ENCODE assay signal across 18 cellular contexts in genomic region chr2:78476619-78477229, GRCh38.
DNase-seq lines count a peak whose midpoint lies in the region; ATAC-seq, FAIRE-seq and TF ChIP-seq lines count a peak whose summit lies in the region.
"Had no signal": no experiment of that assay in that cellular context is flagged by ENCODE, and none has a peak within 500 bp of the region (broad histone marks: within the 10 kb centered on the region; RNA-seq: fewer than 3 reads in every experiment).

No MANE protein-coding gene starts in this region.

- TF ChIP-seq CTCF in A549 (IDR thresholded peaks at IDR 0.05) = no peak
- TF ChIP-seq CTCF in IMR-90 (conservative IDR thresholded peaks at IDR 0.05; ENCODE audit: low read depth, low read length) = no peak
- TF ChIP-seq CTCF in H1 (IDR thresholded peaks at IDR 0.05; ENCODE audit: control extremely low read depth in 1 of 3, insufficient read depth in 1 of 3, low read depth in 1 of 3, low read length in 3 of 3) = peak in 1 of 3 experiments; percentile 10; a peak in 1 of 4 replicates
- no peak for TF ChIP-seq CTCF in ascending aorta (IDR thresholded peaks at IDR 0.05)

- H2AFZ ChIP-seq in IMR-90 (replicated peaks; ENCODE audit: low read length, poor library complexity) (no peak overlapping the region), H1 (ENCODE audit: low read length) (no peak overlapping the region)

- H2BK120ac ChIP-seq in IMR-90 (ENCODE audit: low read depth, low read length) = no peak overlapping the region
- no peak overlapping the region for H2BK120ac ChIP-seq in H1 (replicated peaks; ENCODE audit: low read depth, low read length)

- no peaks in the 10 kb centered on the region for H4K20me1 ChIP-seq in IMR-90 (ENCODE audit: insufficient read depth, low read length)
- no peaks in the 10 kb centered on the region for H4K20me1 ChIP-seq in H1 (replicated peaks in 1 of 2; ENCODE audit: control insufficient read depth in 1 of 2, insufficient read depth in 2 of 2, low read length in 2 of 2)
- H4K20me1 ChIP-seq: BLaER1 treated with 17β-estradiol and CSF1 and Interleukin-3, amounts not matched to agents 10 nM and 100 nM had no signal

- H3K79me1 ChIP-seq in IMR-90 (ENCODE audit: low read depth in 1 of 2, low read length in 2 of 2) = no peaks in the 10 kb centered on the region
- no peaks in the 10 kb centered on the region for H3K79me1 ChIP-seq in H1 (ENCODE audit: low read depth, low read length)

- FAIRE-seq in A549 (lab: Jason Lieb, UNC) (no peak), H1 (lab: Jason Lieb, UNC) (no peak)
- FAIRE-seq: G401.6, GM12891, GM19239, H54 had no signal

- DNase-seq in A549 (ENCODE audit: low read depth in 1 of 2, low spot score in 1 of 2) (no peak), IMR-90 (no peak), H1 (ENCODE audit: low read depth in 1 of 2, low spot score in 2 of 2) (no peak), pons (ENCODE audit: low spot score) (peak; percentile 11), ascending aorta (ENCODE audit: low spot score in 2 of 2) (no peak), hippocampal formation (lab: John Stamatoyannopoulos, UW) (no peak), NK-92 (lab: John Stamatoyannopoulos, UW; ENCODE audit: unreplicated experiment) (no peak)
- DNase-seq: 8988T; Calu3; CD8-positive, alpha-beta T cell; DMS 273 treated with DMSO at 0.1 percent for 48 hours; DMS53; HCEC 1CT had no signal

- TF ChIP-seq POLR2A in A549 (IDR thresholded peaks at IDR 0.05; ENCODE audit: low read length) (no peak), IMR-90 (IDR thresholded peaks at IDR 0.05; ENCODE audit: low read depth, low read length) (no peak), H1 (IDR thresholded peaks at IDR 0.05; ENCODE audit: control extremely low read depth in 1 of 2, low read depth in 2 of 2, low read length in 2 of 2) (no peak)

- no peak overlapping the region for H4K8ac ChIP-seq in IMR-90 (ENCODE audit: low read depth in 2 of 2, low read length in 2 of 2)
- no peak overlapping the region for H4K8ac ChIP-seq in H1 (ENCODE audit: extremely low read depth, insufficient read depth, low read length)

- H4K91ac ChIP-seq in IMR-90 (ENCODE audit: insufficient read depth, low read depth, low read length) (no peak overlapping the region), H1 (replicated peaks; ENCODE audit: insufficient read length, low read length) (no peak overlapping the region)

- H2BK20ac ChIP-seq in IMR-90 (ENCODE audit: low read depth, low read length) (no peak overlapping the region), H1 (ENCODE audit: low read length) (no peak overlapping the region)

- dilution Hi-C loops in IMR-90 (cut with HindIII; ENCODE audit: low sequenced_read_pairs, unreplicated experiment) = no loop called here

- H3K56ac ChIP-seq in IMR-90 (ENCODE audit: extremely low read depth, insufficient read depth, low read length) (no peak overlapping the region), H1 (replicated peaks; ENCODE audit: insufficient read length, low read depth, low read length) (no peak overlapping the region)

- no peak overlapping the region for H3K14ac ChIP-seq in IMR-90 (replicated peaks; ENCODE audit: low read depth, low read length)
- H3K14ac ChIP-seq in H1 (ENCODE audit: insufficient read length) = no peak overlapping the region

- no peaks in the 10 kb centered on the region for H3K36me3 ChIP-seq in IMR-90 (ENCODE audit: control insufficient read depth, insufficient read depth, low read length)
- no peaks in the 10 kb centered on the region for H3K36me3 ChIP-seq in H1 (ENCODE audit: control insufficient read depth in 2 of 4, insufficient read depth in 4 of 4, low read length in 3 of 4)
- no peaks in the 10 kb centered on the region for H3K36me3 ChIP-seq in ascending aorta
- H3K36me3 ChIP-seq: BLaER1 treated with 17β-estradiol and CSF1 and Interleukin-3, amounts not matched to agents 10 nM and 100 nM had no signal

- TF ChIP-seq RAD21 in A549 (conservative IDR thresholded peaks at IDR 0.05 in 1 of 2, IDR thresholded peaks at IDR 0.05 in 1 of 2) = no peak
- no peak for TF ChIP-seq RAD21 in IMR-90 (IDR thresholded peaks at IDR 0.05; ENCODE audit: low read length)
- peak; percentile 38 to 50 for TF ChIP-seq RAD21 in H1 (IDR thresholded peaks at IDR 0.05 in 1 of 2, conservative IDR thresholded peaks at IDR 0.05 in 1 of 2; ENCODE audit: low read depth in 2 of 2, low read length in 2 of 2)

- H3K4me2 ChIP-seq in A549 = no peak overlapping the region
- no peak overlapping the region for H3K4me2 ChIP-seq in IMR-90 (ENCODE audit: low read depth, low read length)
- no peak overlapping the region for H3K4me2 ChIP-seq in H1 (ENCODE audit: insufficient read depth in 1 of 2, low read depth in 2 of 2, low read length in 2 of 2)
- H3K4me2 ChIP-seq: BLaER1 treated with 17β-estradiol and CSF1 and Interleukin-3, amounts not matched to agents 10 nM and 100 nM had no signal

- H3K23ac ChIP-seq in IMR-90 (ENCODE audit: low read depth, low read length) = no peak overlapping the region
- H3K23ac ChIP-seq in H1 (ENCODE audit: insufficient read length) = no peak overlapping the region

- H2AK5ac ChIP-seq in IMR-90 (ENCODE audit: low read depth, low read length) = no peak overlapping the region
- H2AK5ac ChIP-seq in H1 (ENCODE audit: low read depth, low read length) = no peak overlapping the region

- CTCF ChIA-PET in A549 (lab: Yijun Ruan, JAX) (no interaction called here), IMR-90 (lab: Yijun Ruan, JAX) (no interaction called here), H1 (lab: Charles Lee; ENCODE audit: partially characterized antibody) (no interaction called here)

- H2BK5ac ChIP-seq in IMR-90 (ENCODE audit: low read depth, low read length, poor library complexity, severe bottlenecking) = no peak overlapping the region
- H2BK5ac ChIP-seq in H1 (ENCODE audit: low read depth, low read length) = no peak overlapping the region

- H3K4me1 ChIP-seq in A549 (no peaks in the 10 kb centered on the region), IMR-90 (ENCODE audit: control insufficient read depth, insufficient read depth, low read length) (no peaks in the 10 kb centered on the region), H1 (replicated peaks in 1 of 4; ENCODE audit: control insufficient read depth in 3 of 4, insufficient read depth in 4 of 4, low read length in 3 of 4) (no peaks in the 10 kb centered on the region), ascending aorta (no peaks in the 10 kb centered on the region)
- H3K4me1 ChIP-seq: BLaER1 treated with 17β-estradiol and CSF1 and Interleukin-3, amounts not matched to agents 10 nM and 100 nM had no signal

- BruUV-seq in IMR-90 (replicated peaks; lab: Mats Ljungman, UMichigan) = no TSS peak

- POLR2A ChIA-PET in A549 (lab: Yijun Ruan, JAX) (no interaction called here), IMR-90 (lab: Charles Lee; ENCODE audit: unreplicated experiment) (no interaction called here), H1 (lab: Charles Lee; ENCODE audit: partially characterized antibody) (no interaction called here)

- H3K9me3 ChIP-seq in A549 (peaks cover 13% of the 10 kb centered on the region; the same call in 1 of the 3 replicates), IMR-90 (ENCODE audit: control insufficient read depth, insufficient read depth, low read length) (no peaks in the 10 kb centered on the region; the same call in 1 of the 2 replicates), H1 (ENCODE audit: insufficient read depth in 2 of 2, low read depth in 1 of 2, low read length in 1 of 2) (no peaks in the 10 kb centered on the region), ascending aorta (no peaks in the 10 kb centered on the region)
- H3K9me3 ChIP-seq: BLaER1 treated with 17β-estradiol and CSF1 and Interleukin-3, amounts not matched to agents 10 nM and 100 nM had no signal

- ATAC-seq in A549 (no peak), IMR-90 (ENCODE audit: low read depth) (no peak)
- ATAC-seq: CD8-positive, alpha-beta T cell had no signal

- H4K5ac ChIP-seq in IMR-90 (ENCODE audit: low read depth, low read length) = no peak overlapping the region
- H4K5ac ChIP-seq in H1 (ENCODE audit: insufficient read length, low read depth, low read length) = no peak overlapping the region

- H2BK15ac ChIP-seq in IMR-90 (ENCODE audit: low read depth, low read length) = no peak overlapping the region
- H2BK15ac ChIP-seq in H1 (ENCODE audit: low read length) = no peak overlapping the region

- H3K9ac ChIP-seq in IMR-90 (ENCODE audit: low read depth, low read length) (no peak overlapping the region), H1 (replicated peaks in 1 of 4; ENCODE audit: extremely low read depth in 1 of 4, low read depth in 3 of 4, low read length in 3 of 4) (no peak overlapping the region)
- H3K9ac ChIP-seq: BLaER1 treated with 17β-estradiol and CSF1 and Interleukin-3, amounts not matched to agents 10 nM and 100 nM had no signal

- TF ChIP-seq EP300 in A549 (IDR thresholded peaks at IDR 0.05) (no peak), H1 (IDR thresholded peaks at IDR 0.05; ENCODE audit: borderline replicate concordance in 1 of 2, low read depth in 2 of 2, low read length in 2 of 2) (no peak)

- no peaks in the 10 kb centered on the region for H3K79me2 ChIP-seq in H1 (ENCODE audit: control insufficient read depth in 1 of 2, insufficient read depth in 2 of 2, low read length in 2 of 2)

- WGBS in A549 (ENCODE audit: missing lambda C conversion rate) = 41% methylated on average over 8 of the region's 8 CpGs
- no CpG with 5 or more reads among the region's 8 CpGs for WGBS in IMR-90 (ENCODE audit: extremely low coverage in 2 of 2, insufficient read length in 1 of 2), 2 experiments
- 91% methylated on average over 8 of the region's 8 CpGs; no CpG with 5 or more reads in 1 of the 2 experiments for WGBS in H1 (ENCODE audit: extremely low coverage in 1 of 2, insufficient coverage in 1 of 2, insufficient read length in 1 of 2, insufficient replicate concordance in 2 of 2, low coverage in 1 of 2, low lambda C conversion rate in 2 of 2, missing lambda C conversion rate in 1 of 2), 2 experiments

- no peaks in the 10 kb centered on the region for H3K27me3 ChIP-seq in IMR-90 (ENCODE audit: control insufficient read depth, insufficient read depth, low read length)
- no peaks in the 10 kb centered on the region for H3K27me3 ChIP-seq in H1 (replicated peaks in 1 of 4; ENCODE audit: control insufficient read depth in 3 of 4, extremely low read depth in 1 of 4, insufficient read depth in 3 of 4, low read length in 3 of 4)
- H3K27me3 ChIP-seq in ascending aorta = no peaks in the 10 kb centered on the region
- H3K27me3 ChIP-seq: BLaER1 treated with 17β-estradiol and CSF1 and Interleukin-3, amounts not matched to agents 10 nM and 100 nM had no signal

- H3K9me1 ChIP-seq in IMR-90 (ENCODE audit: insufficient read depth, low read length) = no peaks in the 10 kb centered on the region

- H2BK12ac ChIP-seq in H1 (ENCODE audit: low read depth, low read length) = no peak overlapping the region

- in situ Hi-C loops in IMR-90 (cut with MboI; ENCODE audit: low sequenced_read_pairs) = no loop called here

- H3K4me3 ChIP-seq in A549 = no peak overlapping the region
- no peak overlapping the region for H3K4me3 ChIP-seq in IMR-90 (ENCODE audit: insufficient read depth, low read depth, low read length)
- no peak overlapping the region for H3K4me3 ChIP-seq in H1 (ENCODE audit: extremely low read depth in 1 of 4, insufficient read depth in 2 of 4, low read depth in 3 of 4, low read length in 4 of 4)
- H3K4me3 ChIP-seq in ascending aorta = no peak overlapping the region
- H3K4me3 ChIP-seq: BLaER1 treated with 17β-estradiol and CSF1 and Interleukin-3, amounts not matched to agents 10 nM and 100 nM had no signal

- no peaks in the 10 kb centered on the region for H3K23me2 ChIP-seq in H1 (ENCODE audit: low read depth, low read length)

- H2AK9ac ChIP-seq in IMR-90 (replicated peaks; ENCODE audit: low read depth, low read length, poor library complexity) = no peak overlapping the region

- H3K18ac ChIP-seq in IMR-90 (ENCODE audit: low read depth, low read length) (no peak overlapping the region), H1 (ENCODE audit: extremely low read depth, low read length) (no peak overlapping the region)

- H3K27ac ChIP-seq in A549 (no peak overlapping the region), IMR-90 (ENCODE audit: insufficient read depth, low read length) (no peak overlapping the region), H1 (ENCODE audit: low read depth, low read length) (no peak overlapping the region), ascending aorta (no peak overlapping the region)
- H3K27ac ChIP-seq: BLaER1 treated with 17β-estradiol and CSF1 and Interleukin-3, amounts not matched to agents 10 nM and 100 nM had no signal

- intact Hi-C loops in IMR-90 (cut with micrococcal nuclease) = no loop called here
- intact Hi-C loops in ascending aorta (cut with DNase I) = no loop called here

- H3K4ac ChIP-seq in IMR-90 (ENCODE audit: low read depth, low read length) (no peak overlapping the region), H1 (replicated peaks; ENCODE audit: insufficient read length, low read depth, low read length) (no peak overlapping the region)

Comparison
In these comparisons a context has a peak if more than half of its experiments do, and no peak if none do; other contexts are left out.
1. Of the 18 proteins assayed by ChIP-seq in both H1 and A549: peak only in H1: RAD21; only in A549: MAFK; in both: none; in neither: 15; mixed calls (peak in some experiments, not most) for 1.